1 cellular context compared by ENCODE assay signal in the genomic region with DNA sequence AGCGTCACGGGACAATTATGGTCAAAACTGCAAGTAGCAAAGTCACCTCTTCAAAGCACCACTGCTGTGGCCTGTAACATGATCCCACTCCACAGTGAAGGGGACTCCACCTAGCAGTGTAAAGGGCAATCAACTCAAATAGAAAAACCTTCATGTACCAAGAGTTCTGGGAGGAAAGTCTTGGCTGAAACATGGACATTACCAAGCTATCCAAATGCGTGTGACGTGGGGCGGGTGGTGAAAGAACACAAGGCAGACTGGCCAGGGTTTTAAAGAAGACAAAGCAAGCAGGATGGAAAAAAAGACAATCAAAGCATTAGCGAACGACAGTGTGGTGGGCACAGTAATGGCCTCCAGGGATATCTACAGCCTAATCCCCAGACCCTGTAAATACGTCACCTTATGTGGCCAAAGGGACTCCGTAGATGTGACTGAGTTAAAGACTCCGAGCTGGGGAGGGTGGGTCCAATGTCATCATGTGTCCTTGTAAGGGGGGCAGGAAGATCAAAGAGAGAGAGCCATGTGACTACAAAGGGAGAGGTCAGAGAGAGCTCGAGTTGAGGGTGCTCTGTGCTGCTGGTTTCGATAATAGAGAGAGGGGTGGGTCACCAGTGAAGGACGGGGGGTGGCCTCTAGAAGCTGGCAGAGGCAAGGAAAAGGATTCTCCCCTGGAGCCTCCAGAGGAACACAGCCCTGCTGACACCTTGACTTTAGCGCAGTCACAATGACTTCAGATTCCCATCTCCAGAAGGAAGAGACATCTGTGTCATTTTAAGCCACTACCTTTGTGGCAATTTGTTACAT.
TF ChIP-seq lines count a peak whose summit lies in the region.

No MANE protein-coding gene starts in this region.

TF ChIP-seq in HepG2, 621 proteins besides CTCF, POLR2A, EP300 and RAD21 (continued from another document and continues in another):
- TF ChIP-seq, protein P1, sequence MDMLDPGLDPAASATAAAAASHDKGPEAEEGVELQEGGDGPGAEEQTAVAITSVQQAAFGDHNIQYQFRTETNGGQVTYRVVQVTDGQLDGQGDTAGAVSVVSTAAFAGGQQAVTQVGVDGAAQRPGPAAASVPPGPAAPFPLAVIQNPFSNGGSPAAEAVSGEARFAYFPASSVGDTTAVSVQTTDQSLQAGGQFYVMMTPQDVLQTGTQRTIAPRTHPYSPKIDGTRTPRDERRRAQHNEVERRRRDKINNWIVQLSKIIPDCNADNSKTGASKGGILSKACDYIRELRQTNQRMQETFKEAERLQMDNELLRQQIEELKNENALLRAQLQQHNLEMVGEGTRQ (IDR thresholded peaks at IDR 0.05; ENCODE audit: low read depth, low read length), result peak; percentile 75
- TF ChIP-seq, protein P1 (CRISPR knock-in tag; IDR thresholded peaks at IDR 0.05; ENCODE audit: borderline replicate concordance), result peak; percentile 93
- TF ChIP-seq PTBP1 (IDR thresholded peaks at IDR 0.05; ENCODE audit: low read depth, low read length, poor library complexity, severe bottlenecking), result no peak
- no peak for TF ChIP-seq NFIB (CRISPR knock-in tag; IDR thresholded peaks at IDR 0.05; ENCODE audit: borderline replicate concordance)
- TF ChIP-seq, protein P2, sequence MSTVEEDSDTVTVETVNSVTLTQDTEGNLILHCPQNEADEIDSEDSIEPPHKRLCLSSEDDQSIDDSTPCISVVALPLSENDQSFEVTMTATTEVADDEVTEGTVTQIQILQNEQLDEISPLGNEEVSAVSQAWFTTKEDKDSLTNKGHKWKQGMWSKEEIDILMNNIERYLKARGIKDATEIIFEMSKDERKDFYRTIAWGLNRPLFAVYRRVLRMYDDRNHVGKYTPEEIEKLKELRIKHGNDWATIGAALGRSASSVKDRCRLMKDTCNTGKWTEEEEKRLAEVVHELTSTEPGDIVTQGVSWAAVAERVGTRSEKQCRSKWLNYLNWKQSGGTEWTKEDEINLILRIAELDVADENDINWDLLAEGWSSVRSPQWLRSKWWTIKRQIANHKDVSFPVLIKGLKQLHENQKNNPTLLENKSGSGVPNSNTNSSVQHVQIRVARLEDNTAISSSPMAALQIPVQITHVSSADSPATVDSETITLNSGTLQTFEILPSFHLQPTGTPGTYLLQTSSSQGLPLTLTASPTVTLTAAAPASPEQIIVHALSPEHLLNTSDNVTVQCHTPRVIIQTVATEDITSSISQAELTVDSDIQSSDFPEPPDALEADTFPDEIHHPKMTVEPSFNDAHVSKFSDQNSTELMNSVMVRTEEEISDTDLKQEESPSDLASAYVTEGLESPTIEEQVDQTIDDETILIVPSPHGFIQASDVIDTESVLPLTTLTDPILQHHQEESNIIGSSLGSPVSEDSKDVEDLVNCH (CRISPR knock-in tag; IDR thresholded peaks at IDR 0.05), result no peak
- TF ChIP-seq PHF21A (CRISPR knock-in tag; IDR thresholded peaks at IDR 0.05), result peak; percentile 87
- 0 out of 2 replicates have a peak, but pooled peaks have one; percentile 28 for TF ChIP-seq ATF1 (CRISPR knock-in tag; IDR thresholded peaks at IDR 0.05)
- TF ChIP-seq ZNF567 (CRISPR knock-in tag; IDR thresholded peaks at IDR 0.05; ENCODE audit: borderline replicate concordance), result no peak
- TF ChIP-seq ZNF549 (CRISPR knock-in tag; IDR thresholded peaks at IDR 0.05), result no peak
- no peak for TF ChIP-seq IRX3 (CRISPR knock-in tag; IDR thresholded peaks at IDR 0.05; ENCODE audit: borderline replicate concordance, low read depth)
- TF ChIP-seq CREM (IDR thresholded peaks at IDR 0.05), result peak; percentile 78
- TF ChIP-seq CREM (CRISPR knock-in tag; IDR thresholded peaks at IDR 0.05), result no peak
- TF ChIP-seq SP1 (IDR thresholded peaks at IDR 0.05), result no peak
- no peak for TF ChIP-seq SP1 (CRISPR knock-in tag; IDR thresholded peaks at IDR 0.05)
- TF ChIP-seq GLI4 (CRISPR knock-in tag; IDR thresholded peaks at IDR 0.05; ENCODE audit: borderline replicate concordance), result peak; percentile 70; the same call in 1 of the 2 replicates
- no peak for TF ChIP-seq CBX2 (IDR thresholded peaks at IDR 0.05; ENCODE audit: low read depth, low read length)
- no peak for TF ChIP-seq CBX2 (CRISPR knock-in tag; IDR thresholded peaks at IDR 0.05; ENCODE audit: low read depth)
- peak; percentile 43; the same call in 1 of the 2 replicates for TF ChIP-seq MEIS2 (CRISPR knock-in tag; IDR thresholded peaks at IDR 0.05)
- TF ChIP-seq ZNF75D (CRISPR knock-in tag; IDR thresholded peaks at IDR 0.05; ENCODE audit: borderline replicate concordance), result no peak
- TF ChIP-seq ZNF773 (CRISPR knock-in tag; IDR thresholded peaks at IDR 0.05; ENCODE audit: borderline replicate concordance), result no peak
- no peak for TF ChIP-seq ZNF703 (CRISPR knock-in tag; IDR thresholded peaks at IDR 0.05; ENCODE audit: borderline replicate concordance)
- no peak; the same call in 1 of the 2 replicates for TF ChIP-seq ZNF782 (CRISPR knock-in tag; IDR thresholded peaks at IDR 0.05; ENCODE audit: borderline replicate concordance)
- TF ChIP-seq KLF11 (CRISPR knock-in tag; IDR thresholded peaks at IDR 0.05), result peak; percentile 58; the same call in 1 of the 2 replicates
- TF ChIP-seq, protein P3, sequence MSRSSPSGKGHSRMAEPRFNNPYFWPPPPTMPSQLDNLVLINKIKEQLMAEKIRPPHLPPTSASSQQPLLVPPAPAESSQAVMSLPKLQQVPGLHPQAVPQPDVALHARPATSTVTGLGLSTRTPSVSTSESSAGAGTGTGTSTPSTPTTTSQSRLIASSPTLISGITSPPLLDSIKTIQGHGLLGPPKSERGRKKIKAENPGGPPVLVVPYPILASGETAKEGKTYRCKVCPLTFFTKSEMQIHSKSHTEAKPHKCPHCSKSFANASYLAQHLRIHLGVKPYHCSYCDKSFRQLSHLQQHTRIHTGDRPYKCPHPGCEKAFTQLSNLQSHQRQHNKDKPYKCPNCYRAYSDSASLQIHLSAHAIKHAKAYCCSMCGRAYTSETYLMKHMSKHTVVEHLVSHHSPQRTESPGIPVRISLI (CRISPR knock-in tag; IDR thresholded peaks at IDR 0.05; ENCODE audit: borderline replicate concordance), result no peak
- TF ChIP-seq, protein P4, sequence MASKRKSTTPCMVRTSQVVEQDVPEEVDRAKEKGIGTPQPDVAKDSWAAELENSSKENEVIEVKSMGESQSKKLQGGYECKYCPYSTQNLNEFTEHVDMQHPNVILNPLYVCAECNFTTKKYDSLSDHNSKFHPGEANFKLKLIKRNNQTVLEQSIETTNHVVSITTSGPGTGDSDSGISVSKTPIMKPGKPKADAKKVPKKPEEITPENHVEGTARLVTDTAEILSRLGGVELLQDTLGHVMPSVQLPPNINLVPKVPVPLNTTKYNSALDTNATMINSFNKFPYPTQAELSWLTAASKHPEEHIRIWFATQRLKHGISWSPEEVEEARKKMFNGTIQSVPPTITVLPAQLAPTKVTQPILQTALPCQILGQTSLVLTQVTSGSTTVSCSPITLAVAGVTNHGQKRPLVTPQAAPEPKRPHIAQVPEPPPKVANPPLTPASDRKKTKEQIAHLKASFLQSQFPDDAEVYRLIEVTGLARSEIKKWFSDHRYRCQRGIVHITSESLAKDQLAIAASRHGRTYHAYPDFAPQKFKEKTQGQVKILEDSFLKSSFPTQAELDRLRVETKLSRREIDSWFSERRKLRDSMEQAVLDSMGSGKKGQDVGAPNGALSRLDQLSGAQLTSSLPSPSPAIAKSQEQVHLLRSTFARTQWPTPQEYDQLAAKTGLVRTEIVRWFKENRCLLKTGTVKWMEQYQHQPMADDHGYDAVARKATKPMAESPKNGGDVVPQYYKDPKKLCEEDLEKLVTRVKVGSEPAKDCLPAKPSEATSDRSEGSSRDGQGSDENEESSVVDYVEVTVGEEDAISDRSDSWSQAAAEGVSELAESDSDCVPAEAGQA (IDR thresholded peaks at IDR 0.05; ENCODE audit: low read depth), result peak; percentile 77
- TF ChIP-seq, protein P4 (CRISPR knock-in tag; IDR thresholded peaks at IDR 0.05; ENCODE audit: borderline replicate concordance), result no peak
- peak; percentile 77; the same call in 1 of the 2 replicates for TF ChIP-seq ZNF547 (CRISPR knock-in tag; IDR thresholded peaks at IDR 0.05)
- TF ChIP-seq ZNF83 (CRISPR knock-in tag; IDR thresholded peaks at IDR 0.05; ENCODE audit: borderline replicate concordance), result no peak
- TF ChIP-seq, protein P5, sequence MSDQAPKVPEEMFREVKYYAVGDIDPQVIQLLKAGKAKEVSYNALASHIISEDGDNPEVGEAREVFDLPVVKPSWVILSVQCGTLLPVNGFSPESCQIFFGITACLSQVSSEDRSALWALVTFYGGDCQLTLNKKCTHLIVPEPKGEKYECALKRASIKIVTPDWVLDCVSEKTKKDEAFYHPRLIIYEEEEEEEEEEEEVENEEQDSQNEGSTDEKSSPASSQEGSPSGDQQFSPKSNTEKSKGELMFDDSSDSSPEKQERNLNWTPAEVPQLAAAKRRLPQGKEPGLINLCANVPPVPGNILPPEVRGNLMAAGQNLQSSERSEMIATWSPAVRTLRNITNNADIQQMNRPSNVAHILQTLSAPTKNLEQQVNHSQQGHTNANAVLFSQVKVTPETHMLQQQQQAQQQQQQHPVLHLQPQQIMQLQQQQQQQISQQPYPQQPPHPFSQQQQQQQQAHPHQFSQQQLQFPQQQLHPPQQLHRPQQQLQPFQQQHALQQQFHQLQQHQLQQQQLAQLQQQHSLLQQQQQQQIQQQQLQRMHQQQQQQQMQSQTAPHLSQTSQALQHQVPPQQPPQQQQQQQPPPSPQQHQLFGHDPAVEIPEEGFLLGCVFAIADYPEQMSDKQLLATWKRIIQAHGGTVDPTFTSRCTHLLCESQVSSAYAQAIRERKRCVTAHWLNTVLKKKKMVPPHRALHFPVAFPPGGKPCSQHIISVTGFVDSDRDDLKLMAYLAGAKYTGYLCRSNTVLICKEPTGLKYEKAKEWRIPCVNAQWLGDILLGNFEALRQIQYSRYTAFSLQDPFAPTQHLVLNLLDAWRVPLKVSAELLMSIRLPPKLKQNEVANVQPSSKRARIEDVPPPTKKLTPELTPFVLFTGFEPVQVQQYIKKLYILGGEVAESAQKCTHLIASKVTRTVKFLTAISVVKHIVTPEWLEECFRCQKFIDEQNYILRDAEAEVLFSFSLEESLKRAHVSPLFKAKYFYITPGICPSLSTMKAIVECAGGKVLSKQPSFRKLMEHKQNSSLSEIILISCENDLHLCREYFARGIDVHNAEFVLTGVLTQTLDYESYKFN (CRISPR knock-in tag; conservative IDR thresholded peaks at IDR 0.05), result peak; percentile 90
- TF ChIP-seq, protein P6, sequence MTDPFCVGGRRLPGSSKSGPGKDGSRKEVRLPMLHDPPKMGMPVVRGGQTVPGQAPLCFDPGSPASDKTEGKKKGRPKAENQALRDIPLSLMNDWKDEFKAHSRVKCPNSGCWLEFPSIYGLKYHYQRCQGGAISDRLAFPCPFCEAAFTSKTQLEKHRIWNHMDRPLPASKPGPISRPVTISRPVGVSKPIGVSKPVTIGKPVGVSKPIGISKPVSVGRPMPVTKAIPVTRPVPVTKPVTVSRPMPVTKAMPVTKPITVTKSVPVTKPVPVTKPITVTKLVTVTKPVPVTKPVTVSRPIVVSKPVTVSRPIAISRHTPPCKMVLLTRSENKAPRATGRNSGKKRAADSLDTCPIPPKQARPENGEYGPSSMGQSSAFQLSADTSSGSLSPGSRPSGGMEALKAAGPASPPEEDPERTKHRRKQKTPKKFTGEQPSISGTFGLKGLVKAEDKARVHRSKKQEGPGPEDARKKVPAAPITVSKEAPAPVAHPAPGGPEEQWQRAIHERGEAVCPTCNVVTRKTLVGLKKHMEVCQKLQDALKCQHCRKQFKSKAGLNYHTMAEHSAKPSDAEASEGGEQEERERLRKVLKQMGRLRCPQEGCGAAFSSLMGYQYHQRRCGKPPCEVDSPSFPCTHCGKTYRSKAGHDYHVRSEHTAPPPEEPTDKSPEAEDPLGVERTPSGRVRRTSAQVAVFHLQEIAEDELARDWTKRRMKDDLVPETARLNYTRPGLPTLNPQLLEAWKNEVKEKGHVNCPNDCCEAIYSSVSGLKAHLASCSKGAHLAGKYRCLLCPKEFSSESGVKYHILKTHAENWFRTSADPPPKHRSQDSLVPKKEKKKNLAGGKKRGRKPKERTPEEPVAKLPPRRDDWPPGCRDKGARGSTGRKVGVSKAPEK (CRISPR knock-in tag; IDR thresholded peaks at IDR 0.05; ENCODE audit: borderline replicate concordance), result 0 out of 2 replicates have a peak, but pooled peaks have one; percentile 85
- TF ChIP-seq, protein P7, sequence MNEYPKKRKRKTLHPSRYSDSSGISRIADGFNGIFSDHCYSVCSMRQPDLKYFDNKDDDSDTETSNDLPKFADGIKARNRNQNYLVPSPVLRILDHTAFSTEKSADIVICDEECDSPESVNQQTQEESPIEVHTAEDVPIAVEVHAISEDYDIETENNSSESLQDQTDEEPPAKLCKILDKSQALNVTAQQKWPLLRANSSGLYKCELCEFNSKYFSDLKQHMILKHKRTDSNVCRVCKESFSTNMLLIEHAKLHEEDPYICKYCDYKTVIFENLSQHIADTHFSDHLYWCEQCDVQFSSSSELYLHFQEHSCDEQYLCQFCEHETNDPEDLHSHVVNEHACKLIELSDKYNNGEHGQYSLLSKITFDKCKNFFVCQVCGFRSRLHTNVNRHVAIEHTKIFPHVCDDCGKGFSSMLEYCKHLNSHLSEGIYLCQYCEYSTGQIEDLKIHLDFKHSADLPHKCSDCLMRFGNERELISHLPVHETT (CRISPR knock-in tag; conservative IDR thresholded peaks at IDR 0.05), result no peak
- TF ChIP-seq ATM (IDR thresholded peaks at IDR 0.05; ENCODE audit: borderline replicate concordance), result no peak
- TF ChIP-seq ESRRA (CRISPR knock-in tag; IDR thresholded peaks at IDR 0.05; ENCODE audit: low read depth), result peak; percentile 65; the same call in 1 of the 2 replicates
- 0 out of 2 replicates have a peak, but pooled peaks have one; percentile 33 for TF ChIP-seq SNAPC2 (CRISPR knock-in tag; IDR thresholded peaks at IDR 0.05)
